Comparison of ENCODE assay signal across 23 cellular contexts in the genomic region with DNA sequence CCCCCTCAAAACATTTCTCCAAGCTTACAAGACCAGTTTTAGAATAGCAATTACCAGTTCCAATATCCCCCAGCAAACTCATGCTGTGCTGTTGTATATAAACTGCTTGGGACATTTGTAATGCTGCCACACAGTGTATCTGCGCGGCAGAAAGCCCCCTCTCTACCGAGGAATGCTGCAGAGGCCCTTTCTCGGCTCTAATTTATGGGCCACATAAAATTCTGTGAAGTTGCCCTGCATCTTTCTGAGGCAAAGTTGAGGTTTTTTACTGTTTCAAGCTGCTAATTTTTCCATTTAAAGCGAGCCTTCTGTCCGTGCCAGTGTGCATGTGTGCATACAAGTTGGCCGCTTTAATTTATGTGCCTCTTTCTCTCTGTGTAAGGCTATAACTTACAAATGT. TPM values are rescaled to one million over a fixed set of nuclear protein-coding genes. Genes with fewer than 3 reads are reported as not detected.
DNase-seq lines count a peak whose midpoint lies in the region; TF ChIP-seq lines count a peak whose summit lies in the region.
"Had no signal": no experiment of that assay in that cellular context is flagged by ENCODE, and none has a peak within 500 bp of the region (broad histone marks: within the 10 kb centered on the region; RNA-seq: fewer than 3 reads in every experiment).

No MANE protein-coding gene starts in this region.

- no peaks in the 10 kb centered on the region for H3K27me3 ChIP-seq in Karpas-422 (ENCODE audit: low read length)
- H3K27me3 ChIP-seq in neural progenitor cell = no peaks in the 10 kb centered on the region
- H3K27me3 ChIP-seq: BLaER1 treated with 17β-estradiol and CSF1 and Interleukin-3, amounts not matched to agents 10 nM and 100 nM had no signal

- H3K4me1 Mint-ChIP-seq in brain (peaks cover 51% of the 10 kb centered on the region), neural progenitor cell (peaks cover 54% of the 10 kb centered on the region)
- H3K4me1 Mint-ChIP-seq: CD14-positive monocyte; CD4-positive, alpha-beta memory T cell had no signal

- H3K27me3 Mint-ChIP-seq in brain (peaks cover 4% of the 10 kb centered on the region), neural progenitor cell (ENCODE audit: insufficient read depth, low read depth) (peaks cover 4% of the 10 kb centered on the region)

- peak overlapping the region in 2 of 5 experiments; percentile 39 to 47 for H3K4me3 Mint-ChIP-seq in brain
- peak overlapping the region; percentile 47 for H3K4me3 Mint-ChIP-seq in neural progenitor cell
- H3K4me3 Mint-ChIP-seq: CD14-positive monocyte; CD4-positive, alpha-beta memory T cell; GM23338; H9; HFFc6 had no signal

- H3K27ac Mint-ChIP-seq in brain = peak overlapping the region in 4 of 5 experiments; percentile 59 to 67 (median 62)
- peak overlapping the region; percentile 70 for H3K27ac Mint-ChIP-seq in neural progenitor cell
- H3K27ac Mint-ChIP-seq: CD4-positive, alpha-beta memory T cell; GM23338; HFFc6 had no signal

- no peak for TF ChIP-seq CTCF in brain (conservative IDR thresholded peaks at IDR 0.05)
- TF ChIP-seq CTCF in neural progenitor cell (IDR thresholded peaks at IDR 0.05) = no peak

- peaks cover 0 to 5% (median 0%) of the 10 kb centered on the region in 5 experiments for H3K9me3 Mint-ChIP-seq in brain
- H3K9me3 Mint-ChIP-seq in neural progenitor cell = peaks cover 8% of the 10 kb centered on the region

- H3K4me3 ChIP-seq in Karpas-422 (ENCODE audit: low read length) = no peak overlapping the region
- H3K4me3 ChIP-seq in neural progenitor cell = no peak overlapping the region
- H3K4me3 ChIP-seq: A549; BLaER1 treated with 17β-estradiol and CSF1 and Interleukin-3, amounts not matched to agents 10 nM and 100 nM; GM23338 had no signal

- H3K79me2 ChIP-seq in Karpas-422 (ENCODE audit: low read length) = no peaks in the 10 kb centered on the region
- no peaks in the 10 kb centered on the region for H3K79me2 ChIP-seq in neural progenitor cell (ENCODE audit: low read depth)

- H3K4me1 ChIP-seq in Karpas-422 (ENCODE audit: low read length) (no peaks in the 10 kb centered on the region), neural progenitor cell (peaks cover 45% of the 10 kb centered on the region)
- H3K4me1 ChIP-seq: A549; BE2C; BLaER1 treated with 17β-estradiol and CSF1 and Interleukin-3, amounts not matched to agents 10 nM and 100 nM had no signal

- H3K9ac ChIP-seq in Karpas-422 (ENCODE audit: low read length) (no peak overlapping the region), neural progenitor cell (no peak overlapping the region)
- H3K9ac ChIP-seq: BLaER1 treated with 17β-estradiol and CSF1 and Interleukin-3, amounts not matched to agents 10 nM and 100 nM had no signal

- H3K9me2 ChIP-seq in Karpas-422 (replicated peaks; ENCODE audit: insufficient read depth, low read length) = no peaks in the 10 kb centered on the region

- H3K36me3 Mint-ChIP-seq in brain (peaks cover 37% of the 10 kb centered on the region), neural progenitor cell (peaks cover 25% of the 10 kb centered on the region)
- H3K36me3 Mint-ChIP-seq: CD14-positive monocyte had no signal

- H3K4me2 ChIP-seq in Karpas-422 (ENCODE audit: low read depth, low read length, poor library complexity, severe bottlenecking) (no peak overlapping the region), neural progenitor cell (peak overlapping the region; percentile 45)
- H3K4me2 ChIP-seq: A549; BLaER1 treated with 17β-estradiol and CSF1 and Interleukin-3, amounts not matched to agents 10 nM and 100 nM; GM23338 had no signal

- H3F3A ChIP-seq in neural progenitor cell (ENCODE audit: low read depth) = peaks cover 19% of the 10 kb centered on the region

- H3K27ac ChIP-seq in Karpas-422 (ENCODE audit: low read length) = no peak overlapping the region
- peak overlapping the region; percentile 13 for H3K27ac ChIP-seq in neural progenitor cell
- H3K27ac ChIP-seq: A549; BLaER1 treated with 17β-estradiol and CSF1 and Interleukin-3, amounts not matched to agents 10 nM and 100 nM had no signal

- H3K9me3 ChIP-seq in Karpas-422 (ENCODE audit: low read length) (no peaks in the 10 kb centered on the region), neural progenitor cell (ENCODE audit: low read depth) (no peaks in the 10 kb centered on the region)
- H3K9me3 ChIP-seq: BE2C had no signal

- DNase-seq in Karpas-422 (peak; percentile 10), left kidney (ENCODE audit: low read depth, low spot score) (peak; percentile 72), neural progenitor cell (ENCODE audit: low spot score) (no peak), NCI-H1930 (lab: John Stamatoyannopoulos, UW) (no peak), globus pallidus (ENCODE audit: low spot score) (no peak), germinal center (ENCODE audit: low spot score) (no peak)
- DNase-seq: 8988T; ACHN; AML-193; BE2C; Calu3; CD4-positive, alpha-beta memory T cell; COR-L47; DMS53; DMS79 treated with DMSO at 0.1 percent for 48 hours; GF-D8; H9; HFFc6 had no signal

- no peaks in the 10 kb centered on the region for H4K20me1 ChIP-seq in Karpas-422 (ENCODE audit: insufficient read depth, low read depth, low read length)
- H4K20me1 ChIP-seq in neural progenitor cell (ENCODE audit: low read depth) = peaks cover 24% of the 10 kb centered on the region
- H4K20me1 ChIP-seq: BLaER1 treated with 17β-estradiol and CSF1 and Interleukin-3, amounts not matched to agents 10 nM and 100 nM had no signal

- no peak overlapping the region for H2AFZ ChIP-seq in Karpas-422 (ENCODE audit: low read length)
- H2AFZ ChIP-seq in neural progenitor cell (replicated peaks) = no peak overlapping the region
- H2AFZ ChIP-seq: GM23338 had no signal

- H3K36me3 ChIP-seq in Karpas-422 (ENCODE audit: insufficient read depth, low read length) = no peaks in the 10 kb centered on the region
- H3K36me3 ChIP-seq in neural progenitor cell = no peaks in the 10 kb centered on the region
- H3K36me3 ChIP-seq: BE2C; BLaER1 treated with 17β-estradiol and CSF1 and Interleukin-3, amounts not matched to agents 10 nM and 100 nM had no signal

RNA-seq across cellular contexts. Expression of gene PKNOX2, which starts 28.6 kb away (rescaled TPM):
- 0.18 and 1.5 TPM in 2 replicates for total RNA-seq in Karpas-422 (2014; rRNA removed; shearing (Covaris generic); ENCODE audit: low replicate concordance)
- 6.4 TPM for polyA plus RNA-seq in brain (ENCODE audit: insufficient read depth, low read depth, low replicate concordance)
- 4.3 and 7.2 TPM in 2 replicates for total RNA-seq in neural progenitor cell (ENCODE audit: low replicate concordance)
- total RNA-seq: Calu3; CD4-positive, alpha-beta memory T cell had no signal
- polyA plus RNA-seq: A549; CD14-positive monocyte; CD4-positive, alpha-beta memory T cell had no signal

Comparison
In these comparisons a context has a peak if more than half of its experiments do, and no peak if none do; other contexts are left out.
1. DNase-seq: peak in Karpas-422 (single experiment) and left kidney (single experiment); none in neural progenitor cell (single experiment), NCI-H1930 (0 of 2), globus pallidus (single experiment) and germinal center (single experiment).